13 cellular contexts compared by ENCODE assay signal in genomic region chr4:118904935-118905334, GRCh38. TPM values are rescaled to one million over a fixed set of nuclear protein-coding genes. Genes with fewer than 3 reads are reported as not detected.
DNase-seq lines count a peak whose midpoint lies in the region; ATAC-seq, FAIRE-seq and TF ChIP-seq lines count a peak whose summit lies in the region.
"Had no signal": no experiment of that assay in that cellular context is flagged by ENCODE, and none has a peak within 500 bp of the region (broad histone marks: within the 10 kb centered on the region; RNA-seq: fewer than 3 reads in every experiment).

No MANE protein-coding gene starts in this region.

- ATAC-seq in right lobe of liver (peak; percentile 66 to 75 (median 68)), HepG2 (no peak), GM19351 (IDR thresholded peaks at IDR 0.05; ENCODE audit: unreplicated experiment) (no peak)

- H3K27ac Mint-ChIP-seq in nephron progenitor cell: peak overlapping the region; percentile 2
- H3K27ac Mint-ChIP-seq: activated naive CD8-positive, alpha-beta T cell treated with anti-CD3 and anti-CD28 coated beads, Interleukin-2, amount 10 ng/mL, durations not matched to agents 7 days and 5 days had no signal

- no peaks in the 10 kb centered on the region for H4K20me1 ChIP-seq in HepG2 (ENCODE audit: insufficient read depth, low read length)

- no peak for FAIRE-seq in HepG2 (lab: Jason Lieb, UNC)

- H3K27me3 ChIP-seq in right lobe of liver (no peaks in the 10 kb centered on the region), HepG2 (ENCODE audit: control insufficient read depth in 1 of 2, insufficient read depth in 2 of 2, low read length in 2 of 2) (peaks cover 0 to 7% of the 10 kb centered on the region in 2 experiments; a peak in 2 of 5 replicates), esophagus muscularis mucosa (no peaks in the 10 kb centered on the region)
- H3K27me3 ChIP-seq: neutrophil, upper lobe of left lung had no signal

- no peak overlapping the region for H3K4me3 Mint-ChIP-seq in nephron progenitor cell
- H3K4me3 Mint-ChIP-seq: activated naive CD8-positive, alpha-beta T cell treated with anti-CD3 and anti-CD28 coated beads, Interleukin-2, amount 10 ng/mL, durations not matched to agents 7 days and 5 days had no signal

- no peaks in the 10 kb centered on the region for H3K36me3 Mint-ChIP-seq in nephron progenitor cell (ENCODE audit: low read depth)
- H3K36me3 Mint-ChIP-seq: activated naive CD8-positive, alpha-beta T cell treated with anti-CD3 and anti-CD28 coated beads, Interleukin-2, amount 10 ng/mL, durations not matched to agents 7 days and 5 days had no signal

- TF ChIP-seq EP300 in HepG2 (IDR thresholded peaks at IDR 0.05; ENCODE audit: low read depth in 2 of 2, low read length in 2 of 2) (no peak), HepG2 (CRISPR knock-in tag; IDR thresholded peaks at IDR 0.05; ENCODE audit: borderline replicate concordance) (no peak), esophagus muscularis mucosa (IDR thresholded peaks at IDR 0.05) (no peak)

- intact Hi-C loops in right lobe of liver (cut with DNase I) (no loop called here), HepG2 (cut with micrococcal nuclease; ENCODE audit: unreplicated experiment) (no loop called here), esophagus muscularis mucosa (cut with DNase I) (no loop called here)

- CTCF ChIA-PET in HepG2 (lab: Yijun Ruan, JAX; ENCODE audit: low intra/inter-chr PET ratio, low total read pairs): no interaction called here

- in situ Hi-C loops in HepG2 (cut with HindIII; ENCODE audit: extremely low pct_ligation_motif_present, low pct_unique_long_range_greater_than_20kb): no loop called here

- POLR2A ChIA-PET in HepG2 (lab: Yijun Ruan, JAX): no interaction called here

- no peak overlapping the region for H3K9ac ChIP-seq in HepG2 (ENCODE audit: insufficient read depth, low read depth, low read length)

- H3K9me3 Mint-ChIP-seq in nephron progenitor cell: no peaks in the 10 kb centered on the region
- H3K9me3 Mint-ChIP-seq: activated naive CD8-positive, alpha-beta T cell treated with anti-CD3 and anti-CD28 coated beads, Interleukin-2, amount 10 ng/mL, durations not matched to agents 7 days and 5 days had no signal

- no TSS peak for BruUV-seq in HepG2 (replicated peaks; lab: Mats Ljungman, UMichigan)

- 44% methylated on average over 2 of the region's 2 CpGs for WGBS in right lobe of liver (ENCODE audit: insufficient coverage, low coverage, low lambda C conversion rate, missing lambda C conversion rate)
- WGBS in HepG2 (ENCODE audit: low lambda C conversion rate): 0% methylated on average over 2 of the region's 2 CpGs
- WGBS in esophagus muscularis mucosa: 39% methylated on average over 2 of the region's 2 CpGs

- H3K36me3 ChIP-seq in right lobe of liver: no peaks in the 10 kb centered on the region
- H3K36me3 ChIP-seq in HepG2 (replicated peaks in 1 of 2; ENCODE audit: control insufficient read depth in 1 of 2, insufficient read depth in 2 of 2, low read length in 2 of 2): no peaks in the 10 kb centered on the region
- no peaks in the 10 kb centered on the region for H3K36me3 ChIP-seq in esophagus muscularis mucosa
- H3K36me3 ChIP-seq: neutrophil, upper lobe of left lung had no signal

- TF ChIP-seq CTCF in right lobe of liver (IDR thresholded peaks at IDR 0.05) (no peak), HepG2 (CRISPR knock-in tag; IDR thresholded peaks at IDR 0.05) (no peak), esophagus muscularis mucosa (IDR thresholded peaks at IDR 0.05) (no peak), nephron progenitor cell (IDR thresholded peaks at IDR 0.05) (no peak)

- TF ChIP-seq POLR2A in right lobe of liver (IDR thresholded peaks at IDR 0.05): no peak
- TF ChIP-seq POLR2A in HepG2 (IDR thresholded peaks at IDR 0.05; ENCODE audit: insufficient read depth in 1 of 2, low read depth in 2 of 2, low read length in 2 of 2): no peak
- no peak for TF ChIP-seq POLR2A in esophagus muscularis mucosa (IDR thresholded peaks at IDR 0.05; ENCODE audit: low read depth)

- DNase-seq in right lobe of liver (no peak), HepG2 (ENCODE audit: low spot score) (no peak), esophagus muscularis mucosa (ENCODE audit: extremely low spot score) (no peak), nephron progenitor cell (no peak), occipital lobe (lab: John Stamatoyannopoulos, UW) (no peak)
- no peak for DNase-seq in stimulated activated CD4-positive, alpha-beta T cell treated with anti-CD3 and anti-CD28 coated beads, Interleukin-4, amount 100 ng/mL, for 1 hour
- no peak for DNase-seq in activated naive CD4-positive, alpha-beta T cell treated with anti-CD3 and anti-CD28 coated beads, Interleukin-2, amount 50 U/mL, for 16 hours
- DNase-seq: activated CD4-positive, alpha-beta T cell treated with anti-CD3 and anti-CD28 coated beads, Interleukin-2, amount 50 U/mL, for 4 hours; activated naive CD8-positive, alpha-beta T cell treated with anti-CD3 and anti-CD28 coated beads, Interleukin-2, amount 10 ng/mL, durations not matched to agents 7 days and 5 days; EL; upper lobe of left lung had no signal

- no peaks in the 10 kb centered on the region for H3K79me2 ChIP-seq in HepG2 (ENCODE audit: insufficient read depth, low read length)

- H3K27me3 Mint-ChIP-seq in nephron progenitor cell (ENCODE audit: low read depth, poor library complexity): peaks cover under 1% of the 10 kb centered on the region

- H3K9me3 ChIP-seq in right lobe of liver: no peaks in the 10 kb centered on the region
- H3K9me3 ChIP-seq in HepG2 (ENCODE audit: low read length): no peaks in the 10 kb centered on the region
- no peaks in the 10 kb centered on the region for H3K9me3 ChIP-seq in esophagus muscularis mucosa
- H3K9me3 ChIP-seq: neutrophil, upper lobe of left lung had no signal

- H2AFZ ChIP-seq in HepG2 (ENCODE audit: low read length): no peak overlapping the region

- H3K4me1 Mint-ChIP-seq in nephron progenitor cell: peaks cover 15% of the 10 kb centered on the region
- H3K4me1 Mint-ChIP-seq: activated naive CD8-positive, alpha-beta T cell treated with anti-CD3 and anti-CD28 coated beads, Interleukin-2, amount 10 ng/mL, durations not matched to agents 7 days and 5 days had no signal

- H3K27ac ChIP-seq in right lobe of liver (no peak overlapping the region), HepG2 (ENCODE audit: extremely low read length, insufficient read depth, low read length) (no peak overlapping the region), esophagus muscularis mucosa (replicated peaks in 1 of 4) (peak overlapping the region; percentile 87 to 90 (median 88))
- H3K27ac ChIP-seq: neutrophil had no signal

- no peak overlapping the region for H3K4me3 ChIP-seq in right lobe of liver
- no peak overlapping the region for H3K4me3 ChIP-seq in HepG2 (replicated peaks in 1 of 3; ENCODE audit: insufficient read depth in 1 of 3, low read depth in 2 of 3, low read length in 3 of 3)
- peak overlapping the region in 3 of 4 donors; percentile 16 to 18 (median 17) for H3K4me3 ChIP-seq in esophagus muscularis mucosa
- H3K4me3 ChIP-seq: upper lobe of left lung had no signal

- TF ChIP-seq RAD21 in HepG2 (CRISPR knock-in tag; IDR thresholded peaks at IDR 0.05): no peak

- no peak overlapping the region for H3K4me2 ChIP-seq in HepG2 (ENCODE audit: low read depth, low read length)

- H3K4me1 ChIP-seq in right lobe of liver (peaks cover 0 to 7% (median 0%) of the 10 kb centered on the region in 4 donors), HepG2 (ENCODE audit: insufficient read depth, low read length) (no peaks in the 10 kb centered on the region), esophagus muscularis mucosa (peaks cover 42 to 98% (median 79%) of the 10 kb centered on the region in 4 donors)

TF ChIP-seq in HepG2, 621 proteins besides CTCF, POLR2A, EP300 and RAD21 (continues in another document):
- TF ChIP-seq ZNF274 (CRISPR knock-in tag; IDR thresholded peaks at IDR 0.05): no peak
- TF ChIP-seq ZNF569 (CRISPR knock-in tag; IDR thresholded peaks at IDR 0.05; ENCODE audit: borderline replicate concordance): no peak
- TF ChIP-seq AKAP8 (CRISPR knock-in tag; IDR thresholded peaks at IDR 0.05): no peak

RNA-seq across cellular contexts. Expression of gene SYNPO2, which starts 16.3 kb away (rescaled TPM):
- total RNA-seq in right lobe of liver (10 to 100 TPM in 2 of 6 experiments, 1 to 10 TPM in 4; 2.7 to 11.2 (median 8.2) TPM), HepG2 (2016; rRNA removed; fragmentation: Illumina TruSeq; extraction: Trizol) (0.04 TPM in 1 of 2 replicates, not detected in the other), esophagus muscularis mucosa (1,000 to 10,000 TPM; 2,073 to 2,783 (median 2,517) TPM), occipital lobe (2.3 TPM)
- not detected in 2 replicates for total RNA-seq in HepG2 (2016; cell fraction: cytosol; rRNA removed; fragmentation: Illumina TruSeq; extraction: Trizol; ENCODE audit: low read depth)
- total RNA-seq in HepG2 (2016; cell fraction: insoluble cytoplasmic fraction; rRNA removed; fragmentation: Illumina TruSeq; extraction: Trizol): not detected in 2 replicates
- 0.03 TPM in 1 of 2 replicates, not detected in the other for total RNA-seq in HepG2 (2016; cell fraction: membrane; rRNA removed; fragmentation: Illumina TruSeq; extraction: Trizol)
- total RNA-seq in HepG2 (2016; cell fraction: nucleus; rRNA removed; fragmentation: Illumina TruSeq; extraction: Trizol): 0.06 TPM in 1 of 2 replicates, not detected in the other
- 0.01 TPM in 1 of 2 replicates, not detected in the other for polyA plus RNA-seq in HepG2 (2011; rRNA removed)
- 0.01 TPM in 1 of 2 replicates, not detected in the other for polyA plus RNA-seq in HepG2 (2011; cell fraction: cytosol; rRNA removed)
- polyA plus RNA-seq in HepG2 (2011; cell fraction: nucleus; rRNA removed): not detected in 2 replicates
- polyA plus RNA-seq in HepG2 (2012): 0.04 TPM in 2 replicates
- 0.03 TPM in 1 of 2 replicates, not detected in the other for polyA plus RNA-seq in HepG2 (2016; cell fraction: cytosol; fragmentation: Illumina TruSeq; extraction: Trizol; ENCODE audit: low read depth)
- not detected in 2 replicates for polyA plus RNA-seq in HepG2 (2016; cell fraction: insoluble cytoplasmic fraction; fragmentation: Illumina TruSeq; extraction: Trizol; ENCODE audit: low read depth)
- polyA plus RNA-seq in HepG2 (2016; cell fraction: membrane; fragmentation: Illumina TruSeq; extraction: Trizol; ENCODE audit: low read depth): not detected in 2 replicates
- polyA plus RNA-seq in HepG2 (2016; cell fraction: nucleus; fragmentation: Illumina TruSeq; extraction: Trizol; ENCODE audit: insufficient read depth, low read depth): 0.15 TPM in 2 replicates
- 0.63 TPM in 1 of 2 replicates, not detected in the other for polyA minus RNA-seq in HepG2 (2011; rRNA and poly(A)+ RNA removed; ENCODE audit: low replicate concordance)
- polyA minus RNA-seq in HepG2 (2011; cell fraction: cytosol; rRNA and poly(A)+ RNA removed): not detected in 2 replicates
- 0.12 TPM in 1 of 2 replicates, not detected in the other for polyA minus RNA-seq in HepG2 (2011; cell fraction: nucleus; rRNA and poly(A)+ RNA removed)

Comparison
In these comparisons a context has a peak if more than half of its experiments do, and no peak if none do; other contexts are left out.
1. ATAC-seq: peak in right lobe of liver (4 of 4); none in HepG2 (single experiment) and GM19351 (single experiment).
2. H3K27ac ChIP-seq: peak in esophagus muscularis mucosa (4 of 4); none in right lobe of liver (0 of 3) and HepG2 (single experiment).
3. H3K4me3 ChIP-seq: peak in esophagus muscularis mucosa (3 of 4); none in right lobe of liver (0 of 3) and HepG2 (0 of 3).
4. RNA of gene SYNPO2, which starts 16.3 kb away (total RNA-seq): 2,073 to 2,783 TPM in esophagus muscularis mucosa; 2.7 to 11.2 TPM in right lobe of liver, 2.3 TPM in occipital lobe (single experiment) and 0.03 to 0.06 TPM in HepG2; every median in the first group is over 100 times any median in the second.